10 cellular contexts compared by ENCODE assay signal in genomic region chr6:121666809-121667208, GRCh38.
A peak's percentile ranks its signal among the peaks of the same experiment; 100 is the strongest.
DNase-seq lines count a peak whose midpoint lies in the region; ATAC-seq and TF ChIP-seq lines count a peak whose summit lies in the region.
"Had no signal": no experiment of that assay in that cellular context is flagged by ENCODE, and none has a peak within 500 bp of the region (broad histone marks: within the 10 kb centered on the region; RNA-seq: fewer than 3 reads in every experiment).

No MANE protein-coding gene starts in this region.

- H3K9me3 Mint-ChIP-seq in activated CD4-positive, alpha-beta memory T cell treated with anti-CD3 and anti-CD28 coated beads, Interleukin-2, amount 10 ng/mL, durations not matched to agents 7 days and 5 days: no peaks in the 10 kb centered on the region

- H3K4me1 Mint-ChIP-seq in activated CD4-positive, alpha-beta memory T cell treated with anti-CD3 and anti-CD28 coated beads, Interleukin-2, amount 10 ng/mL, durations not matched to agents 7 days and 5 days: no peaks in the 10 kb centered on the region

- H3K27me3 Mint-ChIP-seq in activated CD4-positive, alpha-beta memory T cell treated with anti-CD3 and anti-CD28 coated beads, Interleukin-2, amount 10 ng/mL, durations not matched to agents 7 days and 5 days: no peaks in the 10 kb centered on the region

- no peaks in the 10 kb centered on the region for H3K27me3 ChIP-seq in Panc1 (ENCODE audit: control insufficient read depth, insufficient read depth, low read length)

- no peak overlapping the region for H3K4me3 Mint-ChIP-seq in activated CD4-positive, alpha-beta memory T cell treated with anti-CD3 and anti-CD28 coated beads, Interleukin-2, amount 10 ng/mL, durations not matched to agents 7 days and 5 days
- H3K4me3 Mint-ChIP-seq: mesothelial cell of epicardium had no signal

- no peaks in the 10 kb centered on the region for H3K4me1 ChIP-seq in Panc1 (ENCODE audit: control insufficient read depth, insufficient read depth, low read length)

- ATAC-seq in Panc1 (peak; percentile 79; the same call in 1 of the 2 replicates), HG03469 (IDR thresholded peaks at IDR 0.05; ENCODE audit: unreplicated experiment) (no peak)

- POLR2A ChIA-PET in Panc1 (lab: Charles Lee): no interaction called here
- POLR2A ChIA-PET in activated CD4-positive, alpha-beta memory T cell treated with anti-CD3 and anti-CD28 coated beads, Interleukin-2, amount 10 ng/mL, durations not matched to agents 7 days and 5 days (lab: Charles Lee): no interaction called here

- peak; percentile 44 for DNase-seq in GM04504 (ENCODE audit: low read depth)
- DNase-seq in Panc1 (ENCODE audit: low read depth, low spot score): peak; percentile 35
- peak; percentile 73 for DNase-seq in fibroblast of gingiva (ENCODE audit: low read depth)
- peak; percentile 97 for DNase-seq in retinal pigment epithelial cell (ENCODE audit: low read depth)
- no peak for DNase-seq in NCI-H2029 treated with DMSO at 0.1 percent for 48 hours (lab: John Stamatoyannopoulos, UW)
- DNase-seq in activated CD4-positive, alpha-beta memory T cell treated with anti-CD3 and anti-CD28 coated beads, Interleukin-2, amount 10 ng/mL, durations not matched to agents 7 days and 5 days: no peak
- DNase-seq in NCI-H146 (lab: John Stamatoyannopoulos, UW): no peak
- DNase-seq: Karpas-422 had no signal

- in situ Hi-C loops in Panc1 (cut with HindIII; ENCODE audit: low pct_unique_long_range_greater_than_20kb, low sequenced_read_pairs): no loop called here

- no peak overlapping the region for H3K27ac Mint-ChIP-seq in activated CD4-positive, alpha-beta memory T cell treated with anti-CD3 and anti-CD28 coated beads, Interleukin-2, amount 10 ng/mL, durations not matched to agents 7 days and 5 days
- H3K27ac Mint-ChIP-seq: mesothelial cell of epicardium had no signal

- no peak overlapping the region for H3K4me3 ChIP-seq in Panc1 (ENCODE audit: low read depth in 2 of 2, low read length in 2 of 2)
- H3K4me3 ChIP-seq in retinal pigment epithelial cell (ENCODE audit: low read length): no peak overlapping the region

- CTCF ChIA-PET in Panc1 (lab: Charles Lee): no interaction called here
- CTCF ChIA-PET in activated CD4-positive, alpha-beta memory T cell treated with anti-CD3 and anti-CD28 coated beads, Interleukin-2, amount 10 ng/mL, durations not matched to agents 7 days and 5 days (lab: Charles Lee): no interaction called here

- no peaks in the 10 kb centered on the region for H3K36me3 Mint-ChIP-seq in activated CD4-positive, alpha-beta memory T cell treated with anti-CD3 and anti-CD28 coated beads, Interleukin-2, amount 10 ng/mL, durations not matched to agents 7 days and 5 days (ENCODE audit: low read depth)
- H3K36me3 Mint-ChIP-seq: mesothelial cell of epicardium had no signal

- no TSS peak for BruUV-seq in Panc1 (replicated peaks; lab: Mats Ljungman, UMichigan)

- TF ChIP-seq CTCF in Panc1 (IDR thresholded peaks at IDR 0.05) (no peak), retinal pigment epithelial cell (conservative IDR thresholded peaks at IDR 0.05; ENCODE audit: low read depth, low read length) (no peak)

- no peak overlapping the region for H3K27ac ChIP-seq in Panc1 (ENCODE audit: low read length)

- H3K9me3 ChIP-seq in Panc1 (ENCODE audit: control insufficient read depth, insufficient read depth, low read depth, low read length): no peaks in the 10 kb centered on the region

- H3K36me3 ChIP-seq in Panc1 (ENCODE audit: control insufficient read depth, insufficient read depth, low read length): no peaks in the 10 kb centered on the region

- intact Hi-C loops in Panc1 (cut with micrococcal nuclease; ENCODE audit: unreplicated experiment): no loop called here

Comparison
In these comparisons a context has a peak if more than half of its experiments do, and no peak if none do; other contexts are left out.
1. DNase-seq: peak in GM04504 (single experiment), Panc1 (single experiment), fibroblast of gingiva (single experiment) and retinal pigment epithelial cell (single experiment); none in NCI-H2029 treated with DMSO at 0.1 percent for 48 hours (single experiment), activated CD4-positive, alpha-beta memory T cell treated with anti-CD3 and anti-CD28 coated beads, Interleukin-2, amount 10 ng/mL, durations not matched to agents 7 days and 5 days (single experiment) and NCI-H146 (single experiment).